In the genomic region with DNA sequence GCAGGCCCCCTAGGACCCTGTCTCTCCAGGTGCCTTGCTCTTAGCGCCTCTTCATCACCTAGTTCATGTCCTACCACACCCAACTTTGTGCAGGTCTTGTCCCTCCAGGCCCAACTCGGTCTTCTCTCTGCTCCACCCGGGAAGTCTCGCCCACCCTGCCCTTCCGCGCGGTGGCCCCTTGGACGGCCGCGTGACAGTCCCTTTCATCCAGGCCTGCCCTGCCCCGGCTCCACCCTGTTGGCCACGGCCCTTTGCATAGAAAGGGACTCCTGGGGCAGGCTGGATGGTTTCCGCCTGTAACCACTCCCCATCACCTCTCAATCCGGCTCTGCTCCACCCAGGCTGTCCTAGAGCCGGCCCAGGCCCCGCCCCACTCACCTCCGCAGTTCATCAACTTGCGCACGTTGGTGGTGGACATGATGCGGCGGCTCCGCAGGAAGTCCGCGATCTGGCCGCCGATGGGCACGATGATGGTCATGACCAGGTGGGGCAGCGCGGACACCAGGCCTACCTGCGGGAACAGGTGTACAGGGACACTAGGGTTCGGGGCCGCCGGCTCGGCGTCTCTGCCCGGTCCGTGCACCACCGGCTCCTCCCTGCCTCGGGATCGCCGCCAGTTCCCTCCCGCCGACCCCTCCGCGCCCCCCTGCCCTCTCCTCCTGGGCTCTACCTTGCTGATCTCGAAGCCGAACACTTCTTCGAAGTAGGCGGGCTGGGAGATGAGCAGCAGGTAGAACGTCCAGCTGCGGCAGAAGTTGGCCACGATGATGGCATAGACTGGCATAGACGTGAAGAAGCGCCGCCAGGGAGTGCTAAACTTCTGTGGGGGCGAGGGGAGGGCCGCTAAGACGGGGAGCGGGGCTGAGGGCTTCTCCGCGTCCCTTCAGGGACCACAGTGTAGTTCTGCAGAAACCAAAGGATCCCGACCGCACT, we compare ENCODE assay signal across 13 cellular contexts. TPM values are rescaled to one million over a fixed set of nuclear protein-coding genes. Genes with fewer than 3 reads are reported as not detected.
A peak's percentile ranks its signal among the peaks of the same experiment; 100 is the strongest.
DNase-seq lines count a peak whose midpoint lies in the region; ATAC-seq, FAIRE-seq and TF ChIP-seq lines count a peak whose summit lies in the region.
"Had no signal": no experiment of that assay in that cellular context is flagged by ENCODE, and none has a peak within 500 bp of the region (broad histone marks: within the 10 kb centered on the region; RNA-seq: fewer than 3 reads in every experiment).

No MANE protein-coding gene starts in this region.

- peak overlapping the region; percentile 30 for H3K4me3 ChIP-seq in neural progenitor cell
- no peak overlapping the region for H3K4me3 ChIP-seq in kidney (ENCODE audit: low read length in 2 of 2)
- H3K4me3 ChIP-seq: gastroesophageal sphincter had no signal

- H3K27ac ChIP-seq in neural progenitor cell (no peak overlapping the region), kidney (ENCODE audit: low read depth in 2 of 2, low read length in 2 of 2) (no peak overlapping the region)
- H3K27ac ChIP-seq: gastroesophageal sphincter, parathyroid adenoma had no signal

- H3K27me3 ChIP-seq in neural progenitor cell = peaks cover 96% of the 10 kb centered on the region

- H3F3A ChIP-seq in neural progenitor cell (ENCODE audit: low read depth) = peaks cover 59% of the 10 kb centered on the region

- no peak for FAIRE-seq in kidney (lab: Jason Lieb, UNC)

- ATAC-seq in esophagus mucosa (peak; percentile 68), HG03457 (IDR thresholded peaks at IDR 0.05; ENCODE audit: unreplicated experiment) (no peak)
- ATAC-seq: gastroesophageal sphincter had no signal

- no peak for TF ChIP-seq CTCF in neural progenitor cell (IDR thresholded peaks at IDR 0.05)
- TF ChIP-seq CTCF in kidney (IDR thresholded peaks at IDR 0.05; ENCODE audit: borderline replicate concordance, extremely low read depth, insufficient read depth) = no peak

- no peaks in the 10 kb centered on the region for H4K20me1 ChIP-seq in neural progenitor cell (ENCODE audit: low read depth)

- H3K36me3 ChIP-seq in neural progenitor cell (no peaks in the 10 kb centered on the region), kidney (ENCODE audit: control insufficient read depth in 1 of 2, insufficient read depth in 2 of 2, low read length in 2 of 2) (no peaks in the 10 kb centered on the region)
- H3K36me3 ChIP-seq: gastroesophageal sphincter had no signal

- no peak overlapping the region for H3K4me3 Mint-ChIP-seq in neural progenitor cell

- peaks cover 12% of the 10 kb centered on the region for H3K9me3 Mint-ChIP-seq in neural progenitor cell

- peaks cover 2% of the 10 kb centered on the region for H3K36me3 Mint-ChIP-seq in neural progenitor cell

- peaks cover 61% of the 10 kb centered on the region for H3K27me3 Mint-ChIP-seq in neural progenitor cell (ENCODE audit: insufficient read depth, low read depth)

- no peak overlapping the region for H2AFZ ChIP-seq in neural progenitor cell (replicated peaks)
- H2AFZ ChIP-seq: parathyroid adenoma had no signal

- H3K9ac ChIP-seq in neural progenitor cell = no peak overlapping the region
- no peak overlapping the region for H3K9ac ChIP-seq in kidney (ENCODE audit: low read length in 2 of 2)
- H3K9ac ChIP-seq: parathyroid adenoma had no signal

- H3K4me1 Mint-ChIP-seq in neural progenitor cell = peaks cover 39% of the 10 kb centered on the region

- H3K9me3 ChIP-seq in neural progenitor cell (ENCODE audit: low read depth) (no peaks in the 10 kb centered on the region), kidney (ENCODE audit: control insufficient read depth in 1 of 2, low read length in 2 of 2) (no peaks in the 10 kb centered on the region)
- H3K9me3 ChIP-seq: gastroesophageal sphincter had no signal

- H3K4me1 ChIP-seq in neural progenitor cell (peaks cover 21% of the 10 kb centered on the region), kidney (ENCODE audit: control insufficient read depth in 1 of 2, insufficient read depth in 1 of 2, low read depth in 1 of 2, low read length in 2 of 2) (no peaks in the 10 kb centered on the region)
- H3K4me1 ChIP-seq: parathyroid adenoma had no signal

- H3K4me2 ChIP-seq in neural progenitor cell = peak overlapping the region; percentile 57

- H3K79me2 ChIP-seq in neural progenitor cell (ENCODE audit: low read depth) = no peaks in the 10 kb centered on the region
- H3K79me2 ChIP-seq: parathyroid adenoma had no signal

- intact Hi-C loops in kidney (cut with DNase I) = loop anchor here (10.0 kb wide), 1 partner anchor 208 kb away; no protein-coding TSS in a partner anchor

- no peak overlapping the region for H3K27ac Mint-ChIP-seq in neural progenitor cell

- peak; percentile 73 for DNase-seq in activated effector memory CD4-positive, alpha-beta T cell treated with anti-CD3 and anti-CD28 coated beads, Interleukin-2, amount 50 U/mL, for 16 hours
- DNase-seq in activated effector memory CD4-positive, alpha-beta T cell treated with Interleukin-2 at 50 U/mL for 16 hours = no peak
- DNase-seq in RPMI8226 = peak; percentile 30
- DNase-seq in neural progenitor cell (ENCODE audit: low spot score) = peak; percentile 75
- no peak for DNase-seq in kidney
- DNase-seq in activated T-cell treated with anti-CD3 and anti-CD28 coated beads, Interleukin-2, amount 50 U/mL, for 1 hour = no peak
- DNase-seq: OCI-M1 had no signal

RNA-seq across cellular contexts. Expression of gene GFY, which starts 7.2 kb away (rescaled TPM):
- not detected for total RNA-seq in esophagus mucosa
- 0.09 TPM in 1 of 2 replicates, not detected in the other for total RNA-seq in neural progenitor cell (ENCODE audit: low replicate concordance)
- total RNA-seq in kidney = not detected
- not detected for polyA plus RNA-seq in kidney (ENCODE audit: insufficient read depth, low read depth, low replicate concordance)
- total RNA-seq: activated CD8-positive, alpha-beta memory T cell treated with anti-CD3 and anti-CD28 coated beads for 36 hours; gastroesophageal sphincter; lung microvascular endothelial cell had no signal

RNA-seq across cellular contexts. Expression of gene SLC17A7, which starts 8.9 kb away (rescaled TPM):
- total RNA-seq in esophagus mucosa (not detected), neural progenitor cell (ENCODE audit: low replicate concordance) (1.4 TPM in 2 replicates), kidney (1.4 TPM)
- polyA plus RNA-seq in kidney (ENCODE audit: insufficient read depth, low read depth, low replicate concordance) = 0.45 TPM
- total RNA-seq: activated CD8-positive, alpha-beta memory T cell treated with anti-CD3 and anti-CD28 coated beads for 36 hours had no signal

RNA-seq across cellular contexts. Expression of gene PTH2, which starts 9.2 kb away (rescaled TPM):
- total RNA-seq in esophagus mucosa = not detected
- total RNA-seq in neural progenitor cell (ENCODE audit: low replicate concordance) = not detected in 2 replicates
- total RNA-seq in kidney = not detected
- not detected for polyA plus RNA-seq in kidney (ENCODE audit: insufficient read depth, low read depth, low replicate concordance)
- total RNA-seq: activated CD8-positive, alpha-beta memory T cell treated with anti-CD3 and anti-CD28 coated beads for 36 hours; gastroesophageal sphincter; lung microvascular endothelial cell had no signal

RNA-seq across cellular contexts. Expression of gene PIH1D1, which starts 19.2 kb away (rescaled TPM):
- 53.6 TPM for total RNA-seq in esophagus mucosa
- 133 and 168 TPM in 2 replicates for total RNA-seq in neural progenitor cell (ENCODE audit: low replicate concordance)
- total RNA-seq in kidney = 74.0 TPM
- polyA plus RNA-seq in kidney (ENCODE audit: insufficient read depth, low read depth, low replicate concordance) = 97.2 TPM

RNA-seq across cellular contexts. Expression of gene ALDH16A1, which starts 20.6 kb away (rescaled TPM):
- total RNA-seq in esophagus mucosa (27.2 TPM), neural progenitor cell (ENCODE audit: low replicate concordance) (14.7 and 77.6 TPM in 2 replicates), kidney (31.8 TPM)
- polyA plus RNA-seq in kidney (ENCODE audit: insufficient read depth, low read depth, low replicate concordance) = 26.8 TPM

Comparison
In these comparisons a context has a peak if more than half of its experiments do, and no peak if none do; other contexts are left out.
1. DNase-seq: peak in activated effector memory CD4-positive, alpha-beta T cell treated with anti-CD3 and anti-CD28 coated beads, Interleukin-2, amount 50 U/mL, for 16 hours (single experiment), RPMI8226 (single experiment) and neural progenitor cell (single experiment); none in activated effector memory CD4-positive, alpha-beta T cell treated with Interleukin-2 at 50 U/mL for 16 hours (single experiment), kidney (single experiment) and activated T-cell treated with anti-CD3 and anti-CD28 coated beads, Interleukin-2, amount 50 U/mL, for 1 hour (single experiment).